17 cellular contexts compared by ENCODE assay signal in genomic region chr2:55761526-55761925, GRCh38.
DNase-seq lines count a peak whose midpoint lies in the region; ATAC-seq and TF ChIP-seq lines count a peak whose summit lies in the region.
"Had no signal": no experiment of that assay in that cellular context is flagged by ENCODE, and none has a peak within 500 bp of the region (broad histone marks: within the 10 kb centered on the region; RNA-seq: fewer than 3 reads in every experiment).

No MANE protein-coding gene starts in this region.

- CTCF ChIA-PET in mammary epithelial cell (lab: Charles Lee; ENCODE audit: low non-redundant PET), result no interaction called here

- H2AFZ ChIP-seq in GM23248 (peak overlapping the region; percentile 52), mammary epithelial cell (ENCODE audit: low read depth, low read length) (peak overlapping the region; percentile 66)
- H2AFZ ChIP-seq: parathyroid adenoma had no signal

- dilution Hi-C loops in mammary epithelial cell (cut with HindIII; ENCODE audit: low sequenced_read_pairs), result no loop called here

- 37 to 38% methylated on average over 2 of the region's 2 CpGs for WGBS in GM23248 (ENCODE audit: low coverage in 1 of 2, low lambda C conversion rate in 2 of 2, missing lambda C conversion rate in 2 of 2), 2 experiments
- 0% methylated on average over 2 of the region's 2 CpGs for WGBS in mammary epithelial cell (ENCODE audit: low coverage, missing lambda C conversion rate)
- 63 to 65% methylated on average over 2 of the region's 2 CpGs for WGBS in testis, 2 donors

- no peaks in the 10 kb centered on the region for H3K79me2 ChIP-seq in GM23248 (ENCODE audit: insufficient read depth)
- H3K79me2 ChIP-seq in mammary epithelial cell (ENCODE audit: insufficient read depth, low read length), result no peaks in the 10 kb centered on the region
- H3K79me2 ChIP-seq: parathyroid adenoma had no signal

- DNase-seq in GM23248 (peak; percentile 55), mammary epithelial cell (peak; percentile 76), foreskin fibroblast (peak; percentile 7 to 59), gastrocnemius medialis (no peak), COR-L47 (lab: John Stamatoyannopoulos, UW) (no peak), testis (no peak), SKM-1 (lab: John Stamatoyannopoulos, UW; ENCODE audit: unreplicated experiment) (no peak), SJCRH30 (no peak)
- DNase-seq: activated CD4-positive, alpha-beta T cell treated with anti-CD3 and anti-CD28 coated beads for 1 hour; activated gamma-delta T cell treated with Interleukin-2 at 50 U/mL for 16 hours; aorta; KBM-7; NK-92 treated with Interleukin-12 subunit alpha and Interleukin-12 subunit beta, amount 100 ng/mL, for 24 hours; SHP77; stimulated activated CD4-positive, alpha-beta T cell treated with anti-CD3 and anti-CD28 coated beads, Interleukin-15, amount 100 ng/mL, for 24 hours; T-helper 9 cell had no signal

- H3K4me3 ChIP-seq in GM23248 (no peak overlapping the region), mammary epithelial cell (replicated peaks in 1 of 3; ENCODE audit: insufficient read depth in 1 of 3, low read depth in 2 of 3, low read length in 3 of 3) (peak overlapping the region in 1 of 3 experiments; percentile 6), foreskin fibroblast (ENCODE audit: low read depth in 1 of 2, low read length in 2 of 2) (no peak overlapping the region), gastrocnemius medialis (no peak overlapping the region), testis (no peak overlapping the region), SJCRH30 (no peak overlapping the region)

- intact Hi-C loops in mammary epithelial cell (cut with micrococcal nuclease), result no loop called here
- intact Hi-C loops in gastrocnemius medialis (cut with DNase I; ENCODE audit: low total_unique reads), result no loop called here
- intact Hi-C loops in testis (cut with DNase I; ENCODE audit: low total_unique reads), result no loop called here

- no peak for TF ChIP-seq POLR2A in gastrocnemius medialis (IDR thresholded peaks at IDR 0.05)
- no peak for TF ChIP-seq POLR2A in testis (IDR thresholded peaks at IDR 0.05)

- TF ChIP-seq CTCF in mammary epithelial cell (conservative IDR thresholded peaks at IDR 0.05 in 1 of 2, IDR thresholded peaks at IDR 0.05 in 1 of 2; ENCODE audit: extremely low read depth in 1 of 2, insufficient read depth in 1 of 2, low read depth in 1 of 2, low read length in 2 of 2) (no peak), foreskin fibroblast (IDR thresholded peaks at IDR 0.05; ENCODE audit: low read depth, low read length) (no peak), gastrocnemius medialis (IDR thresholded peaks at IDR 0.05 in 4 of 5, conservative IDR thresholded peaks at IDR 0.05 in 1 of 5) (no peak), testis (IDR thresholded peaks at IDR 0.05) (no peak)

- ATAC-seq in gastrocnemius medialis, result peak; percentile 70 to 82

- H3F3A ChIP-seq in GM23248 (ENCODE audit: insufficient read depth), result peaks cover 12% of the 10 kb centered on the region; the same call in 1 of the 2 replicates

- H3K36me3 ChIP-seq in GM23248 (ENCODE audit: low read depth), result no peaks in the 10 kb centered on the region
- no peaks in the 10 kb centered on the region for H3K36me3 ChIP-seq in mammary epithelial cell (ENCODE audit: insufficient read depth, low read length)
- H3K36me3 ChIP-seq in gastrocnemius medialis, result no peaks in the 10 kb centered on the region
- no peaks in the 10 kb centered on the region for H3K36me3 ChIP-seq in testis (ENCODE audit: low read depth, missing control alignments)
- H3K36me3 ChIP-seq in SJCRH30, result no peaks in the 10 kb centered on the region

- BruUV-seq in mammary epithelial cell (replicated peaks; lab: Mats Ljungman, UMichigan), result no TSS peak

- H3K27me3 ChIP-seq in GM23248 (replicated peaks; ENCODE audit: insufficient read depth) (no peaks in the 10 kb centered on the region), mammary epithelial cell (ENCODE audit: insufficient read depth, low read length) (no peaks in the 10 kb centered on the region), gastrocnemius medialis (no peaks in the 10 kb centered on the region), testis (no peaks in the 10 kb centered on the region), SJCRH30 (peaks cover 3% of the 10 kb centered on the region; the same call in 1 of the 2 replicates)

- H3K27ac ChIP-seq in GM23248 (peak overlapping the region; percentile 38), mammary epithelial cell (ENCODE audit: insufficient read depth, low read depth, low read length) (peak overlapping the region; percentile 62), gastrocnemius medialis (peak overlapping the region in 2 of 4 donors; percentile 3 to 54), testis (no peak overlapping the region), SJCRH30 (no peak overlapping the region)
- H3K27ac ChIP-seq: parathyroid adenoma had no signal

- H3K9ac ChIP-seq in GM23248, result no peak overlapping the region
- no peak overlapping the region for H3K9ac ChIP-seq in mammary epithelial cell (ENCODE audit: insufficient read depth, low read length)
- H3K9ac ChIP-seq: parathyroid adenoma had no signal

- H3K4me1 ChIP-seq in GM23248 (ENCODE audit: insufficient read depth), result peaks cover 18% of the 10 kb centered on the region
- H3K4me1 ChIP-seq in mammary epithelial cell (ENCODE audit: insufficient read depth, low read length), result peaks cover 40% of the 10 kb centered on the region
- H3K4me1 ChIP-seq in gastrocnemius medialis, result no peaks in the 10 kb centered on the region
- H3K4me1 ChIP-seq in testis, result no peaks in the 10 kb centered on the region
- no peaks in the 10 kb centered on the region for H3K4me1 ChIP-seq in SJCRH30
- H3K4me1 ChIP-seq: parathyroid adenoma had no signal

- no peaks in the 10 kb centered on the region for H3K9me3 ChIP-seq in GM23248 (ENCODE audit: low read depth)
- no peaks in the 10 kb centered on the region for H3K9me3 ChIP-seq in mammary epithelial cell (replicated peaks; ENCODE audit: insufficient read depth, low read length)
- H3K9me3 ChIP-seq in gastrocnemius medialis, result no peaks in the 10 kb centered on the region
- no peaks in the 10 kb centered on the region for H3K9me3 ChIP-seq in testis
- no peaks in the 10 kb centered on the region for H3K9me3 ChIP-seq in SJCRH30 (replicated peaks)

- H3K4me2 ChIP-seq in GM23248 (ENCODE audit: unreplicated experiment) (peak overlapping the region; percentile 10), mammary epithelial cell (ENCODE audit: insufficient read depth, low read depth, low read length) (peak overlapping the region; percentile 62)

- in situ Hi-C loops in GM23248 (cut with MboI) (loop anchor here (10.0 kb wide), 1 partner anchor 253 kb away; no protein-coding TSS in a partner anchor), mammary epithelial cell (cut with MboI; ENCODE audit: low sequenced_read_pairs in 2 of 2) (loop anchor here (10.0 to 25.0 kb wide), 2 partner anchors 201 to 203 kb away; no protein-coding TSS in a partner anchor), gastrocnemius medialis (cut with MboI; ENCODE audit: low sequenced_read_pairs in 4 of 4) (loop anchor here in 3 of 4 donors (25.0 kb wide), 1 partner anchor 201 kb away; no protein-coding TSS in a partner anchor)

- H3K9me2 ChIP-seq in GM23248 (ENCODE audit: insufficient read depth), result no peaks in the 10 kb centered on the region

- H4K20me1 ChIP-seq in GM23248 (ENCODE audit: insufficient read depth) (no peaks in the 10 kb centered on the region), mammary epithelial cell (ENCODE audit: insufficient read depth, low read length) (no peaks in the 10 kb centered on the region)

Comparison
In these comparisons a context has a peak if more than half of its experiments do, and no peak if none do; other contexts are left out.
1. DNase-seq: peak in GM23248 (single experiment), mammary epithelial cell (single experiment) and foreskin fibroblast (2 of 2); none in gastrocnemius medialis (0 of 2), COR-L47 (single experiment), testis (single experiment), SKM-1 (single experiment) and SJCRH30 (0 of 2).
2. H3K27ac ChIP-seq: peak in GM23248 (single experiment) and mammary epithelial cell (single experiment); none in testis (0 of 2) and SJCRH30 (single experiment).